ENCODE assay signal across 14 cellular contexts in genomic region chr11:72058416-72059034, GRCh38. TPM values are rescaled to one million over a fixed set of nuclear protein-coding genes. Genes with fewer than 3 reads are reported as not detected.
A peak's percentile ranks its signal among the peaks of the same experiment; 100 is the strongest.
DNase-seq lines count a peak whose midpoint lies in the region; ATAC-seq and TF ChIP-seq lines count a peak whose summit lies in the region.
"Had no signal": no experiment of that assay in that cellular context is flagged by ENCODE, and none has a peak within 500 bp of the region (broad histone marks: within the 10 kb centered on the region; RNA-seq: fewer than 3 reads in every experiment).

No MANE protein-coding gene starts in this region.

- in situ Hi-C loops in gastrocnemius medialis (cut with MboI; ENCODE audit: low sequenced_read_pairs in 4 of 4) = no loop called here

- H3K27ac ChIP-seq in gastrocnemius medialis (peak overlapping the region; percentile 39 to 70 (median 53)), substantia nigra (ENCODE audit: low read depth, low read length, poor library complexity, severe bottlenecking) (no peak overlapping the region), esophagus muscularis mucosa (replicated peaks in 1 of 4) (no peak overlapping the region)
- H3K27ac ChIP-seq: suprapubic skin, VCaP had no signal

- no peak for TF ChIP-seq EP300 in esophagus muscularis mucosa (IDR thresholded peaks at IDR 0.05)

- intact Hi-C loops in gastrocnemius medialis (cut with DNase I; ENCODE audit: low total_unique reads) (no loop called here), esophagus muscularis mucosa (cut with DNase I) (no loop called here)

- H3K4me3 ChIP-seq in epithelial cell of esophagus (ENCODE audit: low read length) (no peak overlapping the region), gastrocnemius medialis (no peak overlapping the region), esophagus muscularis mucosa (no peak overlapping the region)
- H3K4me3 ChIP-seq: suprapubic skin had no signal

- ATAC-seq in gastrocnemius medialis = peak; percentile 95 to 98

- peaks cover 8 to 13% of the 10 kb centered on the region in 2 donors for H3K4me1 ChIP-seq in gastrocnemius medialis
- H3K4me1 ChIP-seq in esophagus muscularis mucosa = peaks cover 0 to 13% (median 4%) of the 10 kb centered on the region in 4 donors

- 63% methylated on average over 3 of the region's 3 CpGs for WGBS in esophagus muscularis mucosa

- DNase-seq in NCI-H1417 (lab: John Stamatoyannopoulos, UW) (peak; percentile 48 to 79 (median 50)), NCI-H1417 treated with DMSO at 0.1 percent for 48 hours (lab: John Stamatoyannopoulos, UW) (no peak), NCI-H526 treated with DMSO at 0.1 percent for 48 hours (lab: John Stamatoyannopoulos, UW) (peak; percentile 61), epithelial cell of esophagus (ENCODE audit: low read depth) (peak; percentile 67), gastrocnemius medialis (peak; percentile 46 to 67), substantia nigra (lab: John Stamatoyannopoulos, UW) (no peak), esophagus muscularis mucosa (ENCODE audit: extremely low spot score) (no peak)
- no peak for DNase-seq in effector CD4-positive, alpha-beta T cell
- DNase-seq: NCI-H187 treated with DMSO at 0.1 percent for 48 hours, nucleus accumbens, OCI-M1, small intestine had no signal

- TF ChIP-seq CTCF in epithelial cell of esophagus (IDR thresholded peaks at IDR 0.05; ENCODE audit: insufficient read depth, low read depth, low read length, missing control alignments) (no peak), gastrocnemius medialis (IDR thresholded peaks at IDR 0.05 in 4 of 5, conservative IDR thresholded peaks at IDR 0.05 in 1 of 5) (no peak), esophagus muscularis mucosa (IDR thresholded peaks at IDR 0.05) (no peak)

- no peaks in the 10 kb centered on the region for H3K36me3 ChIP-seq in gastrocnemius medialis
- H3K36me3 ChIP-seq in esophagus muscularis mucosa = peaks cover 0 to 22% (median 6%) of the 10 kb centered on the region in 4 donors

- H3K9me3 ChIP-seq in gastrocnemius medialis (no peaks in the 10 kb centered on the region), esophagus muscularis mucosa (no peaks in the 10 kb centered on the region)
- H3K9me3 ChIP-seq: suprapubic skin had no signal

- TF ChIP-seq POLR2A in gastrocnemius medialis (IDR thresholded peaks at IDR 0.05) (no peak), esophagus muscularis mucosa (IDR thresholded peaks at IDR 0.05; ENCODE audit: low read depth) (no peak)

- H3K27me3 ChIP-seq in gastrocnemius medialis (no peaks in the 10 kb centered on the region), esophagus muscularis mucosa (no peaks in the 10 kb centered on the region)
- H3K27me3 ChIP-seq: suprapubic skin had no signal

RNA-seq across cellular contexts. Expression of gene NUMA1, which starts 21.8 kb away (rescaled TPM):
- total RNA-seq in gastrocnemius medialis (100 to 1,000 TPM; 163 to 272 (median 202) TPM), esophagus muscularis mucosa (100 to 1,000 TPM; 214 to 328 (median 272) TPM)

RNA-seq across cellular contexts. Expression of gene LRRC51, which starts 22.1 kb away (rescaled TPM):
- total RNA-seq in gastrocnemius medialis = 1 to 10 TPM; 3.6 to 9.5 (median 5.3) TPM
- total RNA-seq in esophagus muscularis mucosa = 10 to 100 TPM in 1 of 4 donors, 1 to 10 TPM in 3; 9.1 to 10.0 (median 9.2) TPM

RNA-seq across cellular contexts. Expression of gene LAMTOR1, which starts 44.6 kb away (rescaled TPM):
- total RNA-seq in gastrocnemius medialis = 100 to 1,000 TPM in 2 of 4 donors, 10 to 100 TPM in 2; 75.0 to 146 (median 104) TPM
- 100 to 1,000 TPM in 2 of 4 donors, 10 to 100 TPM in 2; 86.8 to 103 (median 98.0) TPM for total RNA-seq in esophagus muscularis mucosa

RNA-seq across cellular contexts. Expression of gene TOMT, which starts 47.2 kb away (rescaled TPM):
- not detected for total RNA-seq in gastrocnemius medialis
- total RNA-seq in esophagus muscularis mucosa = not detected
- total RNA-seq: suprapubic skin had no signal

RNA-seq across cellular contexts. Expression of gene ANAPC15, which starts 54.0 kb away (rescaled TPM):
- total RNA-seq in gastrocnemius medialis (10 to 100 TPM; 21.2 to 39.3 (median 32.4) TPM), esophagus muscularis mucosa (10 to 100 TPM; 43.5 to 58.1 (median 48.1) TPM)

Comparison
In these comparisons a context has a peak if more than half of its experiments do, and no peak if none do; other contexts are left out.
1. DNase-seq: peak in NCI-H1417 (3 of 3), NCI-H526 treated with DMSO at 0.1 percent for 48 hours (single experiment), epithelial cell of esophagus (single experiment) and gastrocnemius medialis (2 of 2); none in NCI-H1417 treated with DMSO at 0.1 percent for 48 hours (single experiment), substantia nigra (0 of 49), effector CD4-positive, alpha-beta T cell (single experiment) and esophagus muscularis mucosa (single experiment).
2. H3K27ac ChIP-seq: peak in gastrocnemius medialis (4 of 4); none in substantia nigra (single experiment) and esophagus muscularis mucosa (0 of 4).